ENCODE assay signal across 9 cellular contexts in the genomic region with DNA sequence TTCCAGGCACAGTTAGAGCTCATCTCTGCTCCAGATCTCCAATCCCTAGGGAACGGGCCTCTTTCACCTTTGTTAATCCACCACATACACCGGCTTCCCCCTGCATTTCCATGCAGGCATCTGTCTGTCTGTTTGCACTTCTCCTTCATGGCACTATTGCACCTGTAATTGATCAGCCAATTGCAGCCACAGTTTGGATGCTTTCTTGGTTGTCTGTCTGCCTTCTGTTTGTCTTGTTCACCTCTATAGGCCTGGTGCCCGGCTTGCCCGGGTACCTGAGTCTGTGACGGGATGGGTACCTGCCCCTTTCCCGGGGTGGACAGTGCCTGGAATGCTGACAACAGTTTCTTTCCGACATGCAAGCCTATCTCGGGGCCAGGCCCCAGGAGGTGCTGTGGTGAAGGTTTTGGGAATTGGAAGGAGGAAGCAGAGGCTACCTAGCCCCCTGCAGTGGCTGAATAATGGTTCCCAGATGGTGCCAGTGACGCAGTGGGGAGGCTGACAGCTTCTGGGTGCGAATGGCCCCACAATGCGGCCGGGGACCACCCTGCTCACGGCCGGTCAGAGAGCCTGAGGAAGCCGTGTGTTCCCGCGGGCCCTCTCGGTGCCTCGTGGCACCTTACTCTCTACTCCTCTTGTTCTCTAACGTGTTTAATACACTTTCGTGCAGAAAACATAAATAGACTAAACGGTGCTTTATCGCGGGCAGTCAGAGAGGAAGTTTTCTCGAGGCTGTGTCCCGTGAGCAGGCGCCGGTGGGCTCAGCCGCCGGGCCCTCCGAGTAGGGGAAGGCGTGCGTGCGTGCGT. TPM values are rescaled to one million over a fixed set of nuclear protein-coding genes. Genes with fewer than 3 reads are reported as not detected.
DNase-seq lines count a peak whose midpoint lies in the region; ATAC-seq and TF ChIP-seq lines count a peak whose summit lies in the region.
"Had no signal": no experiment of that assay in that cellular context is flagged by ENCODE, and none has a peak within 500 bp of the region (broad histone marks: within the 10 kb centered on the region; RNA-seq: fewer than 3 reads in every experiment).

No MANE protein-coding gene starts in this region.

- POLR2A ChIA-PET in A673 (lab: Charles Lee; ENCODE audit: low non-redundant PET): no interaction called here

- no peak overlapping the region for H3K9ac ChIP-seq in rectal smooth muscle tissue (ENCODE audit: low read length)

- H3K9me3 ChIP-seq in A673 (ENCODE audit: low read depth, low read length, poor library complexity, severe bottlenecking) (no peaks in the 10 kb centered on the region), Peyer's patch (no peaks in the 10 kb centered on the region), adrenal gland (replicated peaks in 1 of 3) (no peaks in the 10 kb centered on the region)

- 24 to 43% (median 26%) methylated on average over 23 to 35 of the region's 35 CpGs for WGBS in adrenal gland, 4 donors

- H3K4me3 ChIP-seq in A673 (ENCODE audit: low read depth, low read length, poor library complexity, severe bottlenecking): peak overlapping the region; percentile 57
- H3K4me3 ChIP-seq in Peyer's patch: peak overlapping the region; percentile 28 to 65 (median 56)
- peak overlapping the region; percentile 49 to 51 for H3K4me3 ChIP-seq in foreskin fibroblast (ENCODE audit: low read depth in 1 of 2, low read length in 2 of 2)
- H3K4me3 ChIP-seq in rectal smooth muscle tissue (ENCODE audit: low read length): peak overlapping the region; percentile 66
- H3K4me3 ChIP-seq in adrenal gland: peak overlapping the region in 2 of 4 donors; percentile 18 to 80

- no TSS peak for BruUV-seq in A673 (replicated peaks; lab: Mats Ljungman, UMichigan)

- peak; percentile 35 for DNase-seq in A673 (ENCODE audit: low spot score)
- DNase-seq in Peyer's patch: no peak
- DNase-seq in foreskin fibroblast: no peak
- DNase-seq in effector CD4-positive, alpha-beta T cell: no peak
- DNase-seq in KG1 (lab: John Stamatoyannopoulos, UW): no peak
- DNase-seq in adrenal gland: no peak

- H3K27me3 ChIP-seq in A673 (replicated peaks; ENCODE audit: insufficient read depth, low read depth, low read length, poor library complexity): no peaks in the 10 kb centered on the region
- H3K27me3 ChIP-seq in Peyer's patch: no peaks in the 10 kb centered on the region
- no peaks in the 10 kb centered on the region for H3K27me3 ChIP-seq in rectal smooth muscle tissue (ENCODE audit: control insufficient read depth, insufficient read depth, low read length)
- no peaks in the 10 kb centered on the region for H3K27me3 ChIP-seq in adrenal gland

- CTCF ChIA-PET in A673 (lab: Charles Lee): no interaction called here

- H3K36me3 ChIP-seq in A673 (ENCODE audit: insufficient read depth, low read length, poor library complexity, severe bottlenecking): no peaks in the 10 kb centered on the region
- no peaks in the 10 kb centered on the region for H3K36me3 ChIP-seq in Peyer's patch
- no peaks in the 10 kb centered on the region for H3K36me3 ChIP-seq in rectal smooth muscle tissue (ENCODE audit: control insufficient read depth, insufficient read depth, low read length)
- no peaks in the 10 kb centered on the region for H3K36me3 ChIP-seq in adrenal gland (replicated peaks in 1 of 2)

- no peak for TF ChIP-seq POLR2A in Peyer's patch (IDR thresholded peaks at IDR 0.05)
- TF ChIP-seq POLR2A in adrenal gland (IDR thresholded peaks at IDR 0.05): no peak

- peak; percentile 30; the same call in 1 of the 2 replicates for TF ChIP-seq CTCF in A673 (conservative IDR thresholded peaks at IDR 0.05; ENCODE audit: low read depth, low read length)
- TF ChIP-seq CTCF in Peyer's patch (IDR thresholded peaks at IDR 0.05): no peak
- TF ChIP-seq CTCF in foreskin fibroblast (IDR thresholded peaks at IDR 0.05; ENCODE audit: low read depth, low read length): no peak
- no peak for TF ChIP-seq CTCF in adrenal gland (IDR thresholded peaks at IDR 0.05)

- peak; percentile 22 for ATAC-seq in GM19351 (IDR thresholded peaks at IDR 0.05; ENCODE audit: unreplicated experiment)

- H3K27ac ChIP-seq in A673 (ENCODE audit: low read depth, low read length, poor library complexity, severe bottlenecking) (no peak overlapping the region), Peyer's patch (no peak overlapping the region), rectal smooth muscle tissue (ENCODE audit: low read depth, low read length) (no peak overlapping the region), adrenal gland (no peak overlapping the region)
- H3K27ac ChIP-seq: epithelial cell of prostate had no signal

- intact Hi-C loops in A673 (cut with micrococcal nuclease; ENCODE audit: unreplicated experiment) (loop anchor here (1.0 to 5.0 kb wide), 3 partner anchors 108 to 1200 kb away; no protein-coding TSS in a partner anchor), adrenal gland (cut with DNase I) (loop anchor here (5.0 to 10.0 kb wide), 2 partner anchors 105 to 1192 kb away; no protein-coding TSS in a partner anchor)

- H3K4me1 ChIP-seq in A673 (ENCODE audit: insufficient read depth, low read length, poor library complexity, severe bottlenecking) (peaks cover 11% of the 10 kb centered on the region), Peyer's patch (peaks cover 0 to 6% (median 5%) of the 10 kb centered on the region in 4 donors), rectal smooth muscle tissue (ENCODE audit: control insufficient read depth, insufficient read depth, low read length) (peaks cover 3% of the 10 kb centered on the region), adrenal gland (replicated peaks in 1 of 2) (peaks cover 0 to 5% of the 10 kb centered on the region in 2 donors)

RNA-seq across cellular contexts. Expression of a gene that starts 31.3 kb away (rescaled TPM):
- total RNA-seq in A673 (2021) (0.86 and 0.87 TPM in 2 replicates), Peyer's patch (1 to 10 TPM in 1 of 4 donors, under 1 TPM in 3; 0.53 to 1.2 (median 0.81) TPM), adrenal gland (10 to 100 TPM in 1 of 8 donors, 1 to 10 TPM in 7; 1.4 to 14.5 (median 4.3) TPM)
- 10 to 100 TPM in 1 of 3 donors, 1 to 10 TPM in 2; 2.7 to 12.9 (median 5.6) TPM for polyA plus RNA-seq in adrenal gland
